9 cellular contexts compared by ENCODE assay signal in genomic region chr12:23083267-23083666, GRCh38.
DNase-seq lines count a peak whose midpoint lies in the region; ATAC-seq lines count a peak whose summit lies in the region.
"Had no signal": no experiment of that assay in that cellular context is flagged by ENCODE, and none has a peak within 500 bp of the region (broad histone marks: within the 10 kb centered on the region; RNA-seq: fewer than 3 reads in every experiment).

No MANE protein-coding gene starts in this region.

- H3K4ac ChIP-seq in mesenchymal stem cell (ENCODE audit: low read depth in 1 of 2, low read length in 2 of 2) = no peak overlapping the region

- WGBS in mesenchymal stem cell = 6% methylated on average over 2 of the region's 2 CpGs

- H3K27me3 Mint-ChIP-seq in activated naive CD8-positive, alpha-beta T cell treated with anti-CD3 and anti-CD28 coated beads, Interleukin-2, amount 50 U/mL, for 24 hours = no peaks in the 10 kb centered on the region

- H3K14ac ChIP-seq in mesenchymal stem cell (ENCODE audit: low read length in 2 of 2) = no peak overlapping the region

- no peak overlapping the region for H3K27ac ChIP-seq in mesenchymal stem cell (ENCODE audit: low read length, poor library complexity, severe bottlenecking)

- no peak overlapping the region for H2BK15ac ChIP-seq in mesenchymal stem cell (ENCODE audit: low read depth, poor library complexity, severe bottlenecking)

- no peak overlapping the region for H4K91ac ChIP-seq in mesenchymal stem cell (ENCODE audit: low read length)

- no peak overlapping the region for H2BK5ac ChIP-seq in mesenchymal stem cell (ENCODE audit: low read depth, low read length, poor library complexity, severe bottlenecking)

- H3K79me1 ChIP-seq in mesenchymal stem cell (replicated peaks; ENCODE audit: low read length, poor library complexity, severe bottlenecking) = no peaks in the 10 kb centered on the region

- peaks cover 0 to 6% of the 10 kb centered on the region in 2 experiments for H3K27me3 ChIP-seq in mesenchymal stem cell (ENCODE audit: control insufficient read depth in 1 of 2, insufficient read depth in 1 of 2, low read length in 2 of 2)

- H3K9me3 Mint-ChIP-seq in activated naive CD8-positive, alpha-beta T cell treated with anti-CD3 and anti-CD28 coated beads, Interleukin-2, amount 50 U/mL, for 24 hours = peaks cover 11% of the 10 kb centered on the region

- H3K4me3 Mint-ChIP-seq in activated naive CD8-positive, alpha-beta T cell treated with anti-CD3 and anti-CD28 coated beads, Interleukin-2, amount 50 U/mL, for 24 hours = no peak overlapping the region

- no peaks in the 10 kb centered on the region for H3K36me3 ChIP-seq in mesenchymal stem cell (ENCODE audit: control insufficient read depth in 1 of 2, insufficient read depth in 2 of 2, low read depth in 1 of 2, low read length in 2 of 2)

- peaks cover 2% of the 10 kb centered on the region for H3K4me1 ChIP-seq in mesenchymal stem cell (ENCODE audit: control insufficient read depth, insufficient read depth, low read depth, low read length)

- peak; percentile 60 for DNase-seq in OCI-M1 (lab: John Stamatoyannopoulos, UW)
- peak; percentile 68 for DNase-seq in mesenchymal stem cell
- no peak for DNase-seq in NCI-H510A treated with DMSO at 0.1 percent for 48 hours (lab: John Stamatoyannopoulos, UW)
- no peak for DNase-seq in HuH-7 (ENCODE audit: low spot score)
- no peak for DNase-seq in cerebellum (ENCODE audit: low spot score)
- DNase-seq in activated naive CD8-positive, alpha-beta T cell treated with anti-CD3 and anti-CD28 coated beads, Interleukin-2, amount 50 U/mL, for 24 hours = no peak
- DNase-seq: activated gamma-delta T cell treated with Interleukin-2 at 50 U/mL for 16 hours had no signal

- H3K4me1 Mint-ChIP-seq in activated naive CD8-positive, alpha-beta T cell treated with anti-CD3 and anti-CD28 coated beads, Interleukin-2, amount 50 U/mL, for 24 hours = no peaks in the 10 kb centered on the region

- H3K9ac ChIP-seq in mesenchymal stem cell (ENCODE audit: low read length) = no peak overlapping the region

- H3K4me3 ChIP-seq in mesenchymal stem cell (ENCODE audit: insufficient read depth in 1 of 2, low read depth in 1 of 2, low read length in 2 of 2) = no peak overlapping the region

- H4K8ac ChIP-seq in mesenchymal stem cell (ENCODE audit: low read length) = no peak overlapping the region

- H3K9me3 ChIP-seq in mesenchymal stem cell (ENCODE audit: control insufficient read depth, low read length) = no peaks in the 10 kb centered on the region

- no peak overlapping the region for H3K18ac ChIP-seq in mesenchymal stem cell (ENCODE audit: low read depth in 1 of 2, low read length in 2 of 2)

- no peak overlapping the region for H3K27ac Mint-ChIP-seq in activated naive CD8-positive, alpha-beta T cell treated with anti-CD3 and anti-CD28 coated beads, Interleukin-2, amount 50 U/mL, for 24 hours

- no peak overlapping the region for H2AK5ac ChIP-seq in mesenchymal stem cell (ENCODE audit: low read length, severe bottlenecking)

- H3K36me3 Mint-ChIP-seq in activated naive CD8-positive, alpha-beta T cell treated with anti-CD3 and anti-CD28 coated beads, Interleukin-2, amount 50 U/mL, for 24 hours (ENCODE audit: low read depth) = no peaks in the 10 kb centered on the region

- no peak overlapping the region for H2AFZ ChIP-seq in mesenchymal stem cell (ENCODE audit: low read depth, low read length)

- H2BK120ac ChIP-seq in mesenchymal stem cell (ENCODE audit: low read depth, low read length) = no peak overlapping the region

- no peak overlapping the region for H3K4me2 ChIP-seq in mesenchymal stem cell (ENCODE audit: low read length, poor library complexity, severe bottlenecking)

- ATAC-seq in GM18870 (IDR thresholded peaks at IDR 0.05; ENCODE audit: unreplicated experiment) = peak; percentile 79
- peak; percentile 75 for ATAC-seq in HG02938 (IDR thresholded peaks at IDR 0.05; ENCODE audit: unreplicated experiment)
- ATAC-seq in activated naive CD8-positive, alpha-beta T cell treated with anti-CD3 and anti-CD28 coated beads, Interleukin-2, amount 50 U/mL, for 24 hours = no peak

- no peak overlapping the region for H3K23ac ChIP-seq in mesenchymal stem cell (ENCODE audit: low read length in 2 of 2)

- H2BK12ac ChIP-seq in mesenchymal stem cell (ENCODE audit: low read length in 2 of 2) = no peak overlapping the region

Comparison
In these comparisons a context has a peak if more than half of its experiments do, and no peak if none do; other contexts are left out.
1. DNase-seq: peak in OCI-M1 (single experiment) and mesenchymal stem cell (single experiment); none in NCI-H510A treated with DMSO at 0.1 percent for 48 hours (single experiment), HuH-7 (single experiment), cerebellum (single experiment) and activated naive CD8-positive, alpha-beta T cell treated with anti-CD3 and anti-CD28 coated beads, Interleukin-2, amount 50 U/mL, for 24 hours (single experiment).